Comparison of ENCODE assay signal across 8 cellular contexts in genomic region chr2:152717242-152718046, GRCh38. TPM values are rescaled to one million over a fixed set of nuclear protein-coding genes. Genes with fewer than 3 reads are reported as not detected.
DNase-seq lines count a peak whose midpoint lies in the region; ATAC-seq, FAIRE-seq and TF ChIP-seq lines count a peak whose summit lies in the region.

PRPF40A (minus strand) TSS chr2:152717461; CDS start chr2:152717439, 22 bp downstream.

- TF ChIP-seq CTCF in 22Rv1 (IDR thresholded peaks at IDR 0.05): no peak
- peak in 4 of 7 experiments; percentile 13 to 36 (median 22) for TF ChIP-seq CTCF in body of pancreas (IDR thresholded peaks at IDR 0.05)
- no peak for TF ChIP-seq CTCF in sigmoid colon (IDR thresholded peaks at IDR 0.05)

- intact Hi-C loops in body of pancreas (cut with DNase I): no loop called here
- intact Hi-C loops in sigmoid colon (cut with DNase I): loop anchor here (1.0 to 10.0 kb wide), 4 partner anchors 382 to 757 kb away; partner anchors contain the start of genes FMNL2, RPRM and STAM2

- peak; percentile 85 for DNase-seq in NCI-H2107 treated with DMSO at 0.1 percent for 48 hours (lab: John Stamatoyannopoulos, UW; ENCODE audit: unreplicated experiment)
- peak; percentile 99 for DNase-seq in body of pancreas
- DNase-seq in iPS DF 19.7 (ENCODE audit: low read depth, low spot score): peak; percentile 84
- DNase-seq in sigmoid colon: peak; percentile 99

- H3K27ac ChIP-seq in 22Rv1 (peak within 1 kb of the TSS; percentile 86), body of pancreas (peak within 1 kb of the TSS; percentile 88 to 99 (median 98)), sigmoid colon (peak within 1 kb of the TSS; percentile 96 to 98 (median 97))

- H3K4me3 ChIP-seq in body of pancreas: peak within 1 kb of the TSS; percentile 78 to 97
- peak within 1 kb of the TSS; percentile 87 to 94 (median 94) for H3K4me3 ChIP-seq in sigmoid colon

- no peak for TF ChIP-seq EP300 in sigmoid colon (IDR thresholded peaks at IDR 0.05)

- TF ChIP-seq POLR2A in body of pancreas (IDR thresholded peaks at IDR 0.05) (peak; percentile 63 to 94 (median 91)), sigmoid colon (IDR thresholded peaks at IDR 0.05) (peak; percentile 76 to 85)

- peaks cover 0 to 6% of the 10 kb centered on the region in 2 donors for H3K36me3 ChIP-seq in body of pancreas (replicated peaks in 1 of 2; ENCODE audit: insufficient read depth in 1 of 2, low read depth in 2 of 2)
- peaks cover 0 to 21% (median 2%) of the 10 kb centered on the region in 4 donors for H3K36me3 ChIP-seq in sigmoid colon

- H3K27me3 ChIP-seq in body of pancreas (no peaks in the 10 kb centered on the region), sigmoid colon (no peaks in the 10 kb centered on the region)

- 0% methylated on average over 52 to 68 of the region's 68 CpGs for WGBS in body of pancreas, 2 donors
- WGBS in sigmoid colon, 2 donors: 1% methylated on average over 68 of the region's 68 CpGs

- FAIRE-seq in TTC549 (lab: Jason Lieb, UNC): peak; percentile 86

- no peaks in the 10 kb centered on the region for H3K9me3 ChIP-seq in body of pancreas
- no peaks in the 10 kb centered on the region for H3K9me3 ChIP-seq in sigmoid colon

- H3K4me1 ChIP-seq in body of pancreas: peaks cover 30% of the 10 kb centered on the region
- H3K4me1 ChIP-seq in sigmoid colon: peaks cover 0 to 47% (median 36%) of the 10 kb centered on the region in 4 donors

- peak; percentile 72 for ATAC-seq in GM18520 (IDR thresholded peaks at IDR 0.05; ENCODE audit: unreplicated experiment)
- peak; percentile 61 for ATAC-seq in HG03064 (IDR thresholded peaks at IDR 0.05; ENCODE audit: low read depth, unreplicated experiment)
- ATAC-seq in body of pancreas: peak; percentile 90

RNA-seq across cellular contexts. Expression of gene PRPF40A, which starts in this region (rescaled TPM):
- total RNA-seq in body of pancreas: 10 to 100 TPM; 38.9 to 52.7 TPM
- 100 to 1,000 TPM in 1 of 4 donors, 10 to 100 TPM in 3; 69.2 to 200 (median 80.7) TPM for total RNA-seq in sigmoid colon
- polyA plus RNA-seq in sigmoid colon: 10 to 100 TPM; 24.0 to 36.1 (median 29.6) TPM

Comparison
In these comparisons a context has a peak if more than half of its experiments do, and no peak if none do; other contexts are left out.
1. Peak in every context shown above with its lines: DNase-seq, ATAC-seq, H3K4me3 ChIP-seq and H3K27ac ChIP-seq.
2. CTCF ChIP-seq: peak in body of pancreas (4 of 7); none in 22Rv1 (single experiment) and sigmoid colon (0 of 4).